In the genomic region with DNA sequence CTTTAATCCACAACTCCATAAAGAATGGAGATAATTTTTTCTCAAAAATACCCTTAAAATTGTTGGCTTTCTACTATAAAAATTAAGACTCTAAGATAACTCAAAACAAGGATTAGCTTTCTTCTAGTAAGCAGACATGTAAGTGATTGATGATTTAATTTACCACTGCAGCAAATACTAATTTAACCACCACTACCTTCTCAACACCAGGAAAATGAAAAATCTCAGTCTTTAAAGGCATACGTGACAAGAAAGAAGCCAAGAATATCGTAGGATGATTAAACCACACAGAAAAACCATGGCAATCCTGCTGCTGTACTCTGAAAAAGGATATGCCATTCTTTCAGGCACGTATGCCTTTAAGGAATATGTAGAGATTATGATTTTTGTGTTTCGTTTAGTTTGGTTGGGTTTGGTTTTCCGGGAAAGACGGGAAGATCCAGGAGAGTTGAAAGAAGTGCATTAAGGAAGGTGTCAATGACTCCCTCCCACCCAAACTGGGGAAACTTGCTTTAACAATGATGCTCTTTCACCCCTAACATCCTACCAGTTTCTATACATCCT, we compare ENCODE assay signal across 11 cellular contexts. TPM values are rescaled to one million over a fixed set of nuclear protein-coding genes. Genes with fewer than 3 reads are reported as not detected.
DNase-seq lines count a peak whose midpoint lies in the region; ATAC-seq and TF ChIP-seq lines count a peak whose summit lies in the region.
"Had no signal": no experiment of that assay in that cellular context is flagged by ENCODE, and none has a peak within 500 bp of the region (broad histone marks: within the 10 kb centered on the region; RNA-seq: fewer than 3 reads in every experiment).

No MANE protein-coding gene starts in this region.

- H3K27ac ChIP-seq in right atrium auricular region, result peak overlapping the region; percentile 78 to 80
- H3K27ac ChIP-seq in esophagus (ENCODE audit: low read depth in 2 of 2, low read length in 1 of 2), result no peak overlapping the region
- H3K27ac ChIP-seq in vagina, result peak overlapping the region; percentile 76
- H3K27ac ChIP-seq: C4-2B had no signal

- no peaks in the 10 kb centered on the region for H3K27me3 Mint-ChIP-seq in neural crest cell (ENCODE audit: low read depth)

- 3 to 22% methylated on average over 6 of the region's 6 CpGs for WGBS in esophagus, 2 donors

- H3K4me3 Mint-ChIP-seq in neural crest cell, result peak overlapping the region; percentile 97

- H3K9me3 Mint-ChIP-seq in neural crest cell, result no peaks in the 10 kb centered on the region

- H3K4me1 ChIP-seq in right atrium auricular region (no peaks in the 10 kb centered on the region), esophagus (ENCODE audit: control insufficient read depth in 2 of 2, insufficient read depth in 2 of 2, low read length in 1 of 2) (no peaks in the 10 kb centered on the region), vagina (no peaks in the 10 kb centered on the region)

- intact Hi-C loops in left ventricle myocardium superior (cut with micrococcal nuclease), result no loop called here
- intact Hi-C loops in vagina (cut with DNase I), result no loop called here

- ATAC-seq in left ventricle myocardium superior, result no peak

- no peaks in the 10 kb centered on the region for H3K9me3 ChIP-seq in right atrium auricular region
- no peaks in the 10 kb centered on the region for H3K9me3 ChIP-seq in esophagus (ENCODE audit: control insufficient read depth in 2 of 2, insufficient read depth in 1 of 2, low read depth in 1 of 2, low read length in 1 of 2)
- no peaks in the 10 kb centered on the region for H3K9me3 ChIP-seq in vagina

- DNase-seq in right atrium auricular region (ENCODE audit: low spot score), result no peak
- no peak for DNase-seq in left ventricle myocardium superior
- no peak for DNase-seq in neural crest cell (ENCODE audit: low read depth, low spot score)
- no peak for DNase-seq in vagina (ENCODE audit: extremely low spot score in 2 of 2)
- DNase-seq in DMS 273 (lab: John Stamatoyannopoulos, UW; ENCODE audit: unreplicated experiment), result no peak
- DNase-seq in activated CD4-positive, CD25-positive, alpha-beta regulatory T cell (lab: John Stamatoyannopoulos, UW), result no peak
- no peak for DNase-seq in NCI-H2227 (lab: John Stamatoyannopoulos, UW; ENCODE audit: unreplicated experiment)
- DNase-seq: activated T-cell treated with anti-CD3 and anti-CD28 coated beads for 4 hours; stimulated activated CD4-positive, alpha-beta T cell treated with anti-CD3 and anti-CD28 coated beads, Interleukin-15, amount 100 ng/mL, for 24 hours had no signal

- peak overlapping the region; percentile 64 to 67 for H3K4me3 ChIP-seq in right atrium auricular region
- H3K4me3 ChIP-seq in esophagus (ENCODE audit: low read depth in 1 of 2, low read length in 2 of 2), result peak overlapping the region; percentile 37 to 51
- peak overlapping the region; percentile 52 to 55 for H3K4me3 ChIP-seq in vagina

- H3K27ac Mint-ChIP-seq in neural crest cell (ENCODE audit: unreplicated experiment), result peak overlapping the region; percentile 96

- H3K27me3 ChIP-seq in right atrium auricular region (no peaks in the 10 kb centered on the region), esophagus (ENCODE audit: control insufficient read depth in 1 of 2, insufficient read depth in 2 of 2, low read length in 2 of 2) (peaks cover 0 to 13% of the 10 kb centered on the region in 2 donors), vagina (no peaks in the 10 kb centered on the region)

- no peaks in the 10 kb centered on the region for H3K36me3 Mint-ChIP-seq in neural crest cell (ENCODE audit: low read depth)

- no peak for TF ChIP-seq POLR2A in vagina (IDR thresholded peaks at IDR 0.05)

- no peak for TF ChIP-seq CTCF in right atrium auricular region (IDR thresholded peaks at IDR 0.05)
- TF ChIP-seq CTCF in neural crest cell (conservative IDR thresholded peaks at IDR 0.05), result no peak
- TF ChIP-seq CTCF in vagina (IDR thresholded peaks at IDR 0.05), result no peak

- peaks cover 42% of the 10 kb centered on the region for H3K4me1 Mint-ChIP-seq in neural crest cell

- H3K36me3 ChIP-seq in right atrium auricular region, result no peaks in the 10 kb centered on the region
- no peaks in the 10 kb centered on the region for H3K36me3 ChIP-seq in esophagus (ENCODE audit: control insufficient read depth in 2 of 2, insufficient read depth in 2 of 2, low read length in 1 of 2)
- H3K36me3 ChIP-seq in vagina, result no peaks in the 10 kb centered on the region

RNA-seq across cellular contexts. Expression of gene LRCH2, which starts 0.9 kb away (rescaled TPM):
- total RNA-seq in right atrium auricular region, result 1 to 10 TPM; 4.9 to 6.0 TPM
- 1.6 TPM for total RNA-seq in left ventricle myocardium superior
- under 1 TPM; 0.35 to 0.45 TPM for polyA plus RNA-seq in esophagus
- total RNA-seq in neural crest cell, result 16.3 and 16.4 TPM in 2 replicates
- total RNA-seq in vagina, result 10.1 TPM

RNA-seq across cellular contexts. Expression of gene RBMXL3, which starts 43.8 kb away (rescaled TPM):
- not detected for total RNA-seq in right atrium auricular region
- total RNA-seq in left ventricle myocardium superior, result not detected
- not detected for polyA plus RNA-seq in esophagus
- not detected in 2 replicates for total RNA-seq in neural crest cell
- total RNA-seq in vagina, result not detected

RNA-seq across cellular contexts. Expression of gene LUZP4, which starts 56.5 kb away (rescaled TPM):
- total RNA-seq in right atrium auricular region, result not detected
- not detected for total RNA-seq in left ventricle myocardium superior
- not detected for polyA plus RNA-seq in esophagus
- not detected in 2 replicates for total RNA-seq in neural crest cell
- not detected for total RNA-seq in vagina

Comparison
In these comparisons a context has a peak if more than half of its experiments do, and no peak if none do; other contexts are left out.
1. H3K27ac ChIP-seq: peak in right atrium auricular region (2 of 2) and vagina (single experiment); none in esophagus (0 of 2).
2. Peak in every context shown above with its lines, with median percentiles within 50 percentile points of each other: H3K4me3 ChIP-seq.